ENCODE assay signal across 30 cellular contexts in genomic region chr1:183094376-183094775, GRCh38.
DNase-seq lines count a peak whose midpoint lies in the region; ATAC-seq, FAIRE-seq and TF ChIP-seq lines count a peak whose summit lies in the region.
"Had no signal": no experiment of that assay in that cellular context is flagged by ENCODE, and none has a peak within 500 bp of the region (broad histone marks: within the 10 kb centered on the region; RNA-seq: fewer than 3 reads in every experiment).

No MANE protein-coding gene starts in this region.

- dilution Hi-C loops in keratinocyte (cut with MboI; ENCODE audit: extremely low pct_ligation_motif_present, low sequenced_read_pairs): no loop called here

- H3K27ac Mint-ChIP-seq in GM23338: no peak overlapping the region
- H3K27ac Mint-ChIP-seq: activated CD4-positive, alpha-beta T cell treated with anti-CD3 and anti-CD28 coated beads for 36 hours; activated CD8-positive, alpha-beta T cell treated with anti-CD3 and anti-CD28 coated beads for 36 hours; activated naive CD4-positive, alpha-beta T cell treated with anti-CD3 and anti-CD28 coated beads, Interleukin-2, amount 50 U/mL, for 72 hours; activated T-helper 17 cell treated with anti-CD3 and anti-CD28 coated beads, Interleukin-2, amount 50 U/mL, for 72 hours; stimulated activated memory B cell treated with anti-CD40 and anti-IgM and Interleukin-4, amounts not matched to agents 10 μg/mL and 1 μg/mL and 100 μg/mL, for 72 hours had no signal

- H3F3A ChIP-seq in GM23338 (replicated peaks; ENCODE audit: low read depth): no peaks in the 10 kb centered on the region

- H3K36me3 Mint-ChIP-seq in GM23338 (ENCODE audit: low read depth): no peaks in the 10 kb centered on the region
- H3K36me3 Mint-ChIP-seq: activated naive CD4-positive, alpha-beta T cell treated with anti-CD3 and anti-CD28 coated beads, Interleukin-2, amount 50 U/mL, for 72 hours had no signal

- H3K27me3 ChIP-seq in GM23338 (ENCODE audit: insufficient read depth) (no peaks in the 10 kb centered on the region), keratinocyte (ENCODE audit: control insufficient read depth, extremely low read depth, insufficient read depth, low read length) (no peaks in the 10 kb centered on the region), subcutaneous abdominal adipose tissue (ENCODE audit: control insufficient read depth in 5 of 5, insufficient read depth in 4 of 5, low read length in 5 of 5) (no peaks in the 10 kb centered on the region)
- H3K27me3 ChIP-seq: colonic mucosa, left lung, upper lobe of right lung had no signal

- H3K9me3 Mint-ChIP-seq in GM23338: no peaks in the 10 kb centered on the region
- H3K9me3 Mint-ChIP-seq: activated CD8-positive, alpha-beta T cell treated with anti-CD3 and anti-CD28 coated beads for 36 hours; activated naive CD4-positive, alpha-beta T cell treated with anti-CD3 and anti-CD28 coated beads, Interleukin-2, amount 50 U/mL, for 72 hours; activated T-helper 17 cell treated with anti-CD3 and anti-CD28 coated beads, Interleukin-2, amount 50 U/mL, for 72 hours; stimulated activated memory B cell treated with anti-CD40 and anti-IgM and Interleukin-4, amounts not matched to agents 10 μg/mL and 1 μg/mL and 100 μg/mL, for 72 hours had no signal

- H3K9me2 ChIP-seq in GM23338 (ENCODE audit: insufficient read depth): no peaks in the 10 kb centered on the region

- no peak for ATAC-seq in GM23338
- no peak for ATAC-seq in SK-N-SH treated with all-trans-retinoic acid at 6 μM for 48 hours
- ATAC-seq: activated CD4-positive, alpha-beta T cell treated with anti-CD3 and anti-CD28 coated beads for 36 hours; activated CD8-positive, alpha-beta T cell treated with anti-CD3 and anti-CD28 coated beads for 36 hours; activated naive CD4-positive, alpha-beta T cell treated with anti-CD3 and anti-CD28 coated beads, Interleukin-2, amount 50 U/mL, for 72 hours; activated T-helper 17 cell treated with anti-CD3 and anti-CD28 coated beads, Interleukin-2, amount 50 U/mL, for 72 hours; sciatic nerve; stimulated activated memory B cell treated with anti-CD40 and anti-IgM and Interleukin-4, amounts not matched to agents 10 μg/mL and 1 μg/mL and 100 μg/mL, for 72 hours had no signal

- H4K20me1 ChIP-seq in GM23338 (replicated peaks; ENCODE audit: insufficient read depth) (no peaks in the 10 kb centered on the region), keratinocyte (ENCODE audit: control insufficient read depth, extremely low read depth, insufficient read depth, low read length) (peaks cover 5% of the 10 kb centered on the region)

- H3K4me3 Mint-ChIP-seq in GM23338: no peak overlapping the region
- H3K4me3 Mint-ChIP-seq: activated CD4-positive, alpha-beta T cell treated with anti-CD3 and anti-CD28 coated beads for 36 hours; activated CD8-positive, alpha-beta T cell treated with anti-CD3 and anti-CD28 coated beads for 36 hours; activated T-helper 17 cell treated with anti-CD3 and anti-CD28 coated beads, Interleukin-2, amount 50 U/mL, for 72 hours; stimulated activated memory B cell treated with anti-CD40 and anti-IgM and Interleukin-4, amounts not matched to agents 10 μg/mL and 1 μg/mL and 100 μg/mL, for 72 hours had no signal

- no peak for FAIRE-seq in keratinocyte (lab: Jason Lieb, UNC)
- FAIRE-seq: H1, islet of Langerhans had no signal

- no peaks in the 10 kb centered on the region for H3K27me3 Mint-ChIP-seq in GM23338 (ENCODE audit: insufficient read depth, low read depth, poor library complexity)
- H3K27me3 Mint-ChIP-seq: stimulated activated memory B cell treated with anti-CD40 and anti-IgM and Interleukin-4, amounts not matched to agents 10 μg/mL and 1 μg/mL and 100 μg/mL, for 72 hours had no signal

- TF ChIP-seq CTCF in GM23338 (conservative IDR thresholded peaks at IDR 0.05; ENCODE audit: low read depth in 2 of 2) (no peak), keratinocyte (optimal IDR thresholded peaks at IDR 0.05 in 1 of 3, IDR thresholded peaks at IDR 0.05 in 1 of 3, conservative IDR thresholded peaks at IDR 0.05 in 1 of 3; ENCODE audit: extremely low read depth in 1 of 3, insufficient read depth in 2 of 3, low read length in 3 of 3) (no peak)

- H3K79me2 ChIP-seq in GM23338 (replicated peaks; ENCODE audit: insufficient read depth): peaks cover 51% of the 10 kb centered on the region
- H3K79me2 ChIP-seq in keratinocyte (ENCODE audit: control insufficient read depth, insufficient read depth, low read length): peaks cover 40% of the 10 kb centered on the region

- no peak overlapping the region for H3K27ac ChIP-seq in GM23338 (ENCODE audit: low read depth)
- no peak overlapping the region for H3K27ac ChIP-seq in keratinocyte (ENCODE audit: control insufficient read depth, insufficient read depth, low read length)
- H3K27ac ChIP-seq in subcutaneous abdominal adipose tissue (ENCODE audit: low read depth, low read length): peak overlapping the region; percentile 82
- H3K27ac ChIP-seq: C4-2B, colonic mucosa, HL-60, left lung, PC-9, prostate gland, upper lobe of right lung had no signal

- H3K4me3 ChIP-seq in GM23338 (no peak overlapping the region), keratinocyte (ENCODE audit: control insufficient read depth in 2 of 3, extremely low read depth in 1 of 3, insufficient read depth in 2 of 3, low read depth in 1 of 3, low read length in 3 of 3) (peak overlapping the region in 1 of 3 experiments; percentile 5), subcutaneous abdominal adipose tissue (ENCODE audit: low read depth in 1 of 5, low read length in 5 of 5) (no peak overlapping the region)
- H3K4me3 ChIP-seq: colonic mucosa, left lung, PC-9, prostate gland, upper lobe of right lung had no signal

- H3K9me3 ChIP-seq in keratinocyte (ENCODE audit: control insufficient read depth, low read depth, low read length) (no peaks in the 10 kb centered on the region), subcutaneous abdominal adipose tissue (ENCODE audit: control insufficient read depth in 5 of 5, low read length in 5 of 5) (no peaks in the 10 kb centered on the region)
- H3K9me3 ChIP-seq: colonic mucosa, left lung, prostate gland, upper lobe of right lung had no signal

- no peak overlapping the region for H2AFZ ChIP-seq in GM23338
- H2AFZ ChIP-seq in keratinocyte (ENCODE audit: control insufficient read depth, low read length): no peak overlapping the region
- H2AFZ ChIP-seq: PC-9 had no signal

- DNase-seq in GM23338 (ENCODE audit: low spot score) (no peak), amniotic epithelial cell (ENCODE audit: low read depth) (peak; percentile 59), keratinocyte (ENCODE audit: low read depth, low spot score) (no peak), DMS53 (lab: John Stamatoyannopoulos, UW) (no peak)
- no peak for DNase-seq in stimulated activated CD4-positive, alpha-beta T cell treated with anti-CD3 and anti-CD28 coated beads, Interleukin-12 subunit alpha, Interleukin-12 subunit beta, amount 100 ng/mL, for 4 hours
- DNase-seq: activated CD4-positive, alpha-beta T cell treated with anti-CD3 and anti-CD28 coated beads for 36 hours; activated CD8-positive, alpha-beta T cell treated with anti-CD3 and anti-CD28 coated beads for 36 hours; colonic mucosa; DMS79; effector CD4-positive, alpha-beta T cell; left lung; NCI-H1436; NCI-H2081; NCI-H2227 treated with DMSO at 0.1 percent for 48 hours; NCI-H526 treated with DMSO at 0.1 percent for 48 hours; SHP77 treated with DMSO at 0.1 percent for 48 hours; stimulated activated CD4-positive, alpha-beta T cell treated with anti-CD3 and anti-CD28 coated beads, Interleukin-15, amount 100 ng/mL, for 24 hours; upper lobe of right lung had no signal

- no peaks in the 10 kb centered on the region for H3K9me1 ChIP-seq in keratinocyte (ENCODE audit: control insufficient read depth, extremely low read depth, insufficient read depth, low read length)

- peaks cover 42% of the 10 kb centered on the region for H3K4me1 Mint-ChIP-seq in GM23338
- H3K4me1 Mint-ChIP-seq: activated CD4-positive, alpha-beta T cell treated with anti-CD3 and anti-CD28 coated beads for 36 hours; activated T-helper 17 cell treated with anti-CD3 and anti-CD28 coated beads, Interleukin-2, amount 50 U/mL, for 72 hours had no signal

- H3K36me3 ChIP-seq in GM23338 (ENCODE audit: insufficient read depth) (no peaks in the 10 kb centered on the region), keratinocyte (ENCODE audit: control insufficient read depth in 2 of 2, extremely low read depth in 1 of 2, insufficient read depth in 2 of 2, low read length in 2 of 2) (peaks cover 0 to under 1% of the 10 kb centered on the region in 2 experiments), subcutaneous abdominal adipose tissue (ENCODE audit: control insufficient read depth in 5 of 5, insufficient read depth in 5 of 5, low read length in 5 of 5) (peaks cover 0 to under 1% (median 0%) of the 10 kb centered on the region in 5 donors)
- H3K36me3 ChIP-seq: colonic mucosa, left lung, prostate gland, upper lobe of right lung had no signal

- 0 out of 2 replicates have a peak overlapping the region, but pooled peaks have one; percentile 2 for H3K4me2 ChIP-seq in GM23338
- peak overlapping the region; percentile 25 for H3K4me2 ChIP-seq in keratinocyte (ENCODE audit: control insufficient read depth, extremely low read depth, insufficient read depth, low read depth, low read length)

- no peak overlapping the region for H3K9ac ChIP-seq in keratinocyte (ENCODE audit: control insufficient read depth, extremely low read depth, insufficient read depth, low read length)
- H3K9ac ChIP-seq in subcutaneous abdominal adipose tissue (ENCODE audit: low read length in 5 of 5): no peak overlapping the region

- peaks cover 70% of the 10 kb centered on the region for H3K4me1 ChIP-seq in GM23338 (ENCODE audit: insufficient read depth)
- H3K4me1 ChIP-seq in keratinocyte (ENCODE audit: control insufficient read depth, extremely low read depth, insufficient read depth, low read length): peaks cover 22% of the 10 kb centered on the region
- peaks cover 6 to 61% (median 47%) of the 10 kb centered on the region in 5 donors for H3K4me1 ChIP-seq in subcutaneous abdominal adipose tissue (ENCODE audit: control insufficient read depth in 5 of 5, insufficient read depth in 5 of 5, low read length in 5 of 5)
- H3K4me1 ChIP-seq: colonic mucosa had no signal

TF ChIP-seq in GM23338, 12 proteins besides CTCF, POLR2A, EP300 and RAD21 (continues in another document):
- no peak for TF ChIP-seq STAT1 (IDR thresholded peaks at IDR 0.05; ENCODE audit: unreplicated experiment)

TF ChIP-seq in SK-N-SH treated with all-trans-retinoic acid at 6 μM for 48 hours, 23 proteins besides CTCF, POLR2A, EP300 and RAD21 (continues in another document):
- TF ChIP-seq ZNF565 (CRISPR knock-in tag; conservative IDR thresholded peaks at IDR 0.05; ENCODE audit: low read depth): no peak
- no peak for TF ChIP-seq TOX (CRISPR knock-in tag; IDR thresholded peaks at IDR 0.05; ENCODE audit: borderline replicate concordance)
- TF ChIP-seq ESRRG (CRISPR knock-in tag; IDR thresholded peaks at IDR 0.05): no peak
